8 cellular contexts compared by ENCODE assay signal in the genomic region with DNA sequence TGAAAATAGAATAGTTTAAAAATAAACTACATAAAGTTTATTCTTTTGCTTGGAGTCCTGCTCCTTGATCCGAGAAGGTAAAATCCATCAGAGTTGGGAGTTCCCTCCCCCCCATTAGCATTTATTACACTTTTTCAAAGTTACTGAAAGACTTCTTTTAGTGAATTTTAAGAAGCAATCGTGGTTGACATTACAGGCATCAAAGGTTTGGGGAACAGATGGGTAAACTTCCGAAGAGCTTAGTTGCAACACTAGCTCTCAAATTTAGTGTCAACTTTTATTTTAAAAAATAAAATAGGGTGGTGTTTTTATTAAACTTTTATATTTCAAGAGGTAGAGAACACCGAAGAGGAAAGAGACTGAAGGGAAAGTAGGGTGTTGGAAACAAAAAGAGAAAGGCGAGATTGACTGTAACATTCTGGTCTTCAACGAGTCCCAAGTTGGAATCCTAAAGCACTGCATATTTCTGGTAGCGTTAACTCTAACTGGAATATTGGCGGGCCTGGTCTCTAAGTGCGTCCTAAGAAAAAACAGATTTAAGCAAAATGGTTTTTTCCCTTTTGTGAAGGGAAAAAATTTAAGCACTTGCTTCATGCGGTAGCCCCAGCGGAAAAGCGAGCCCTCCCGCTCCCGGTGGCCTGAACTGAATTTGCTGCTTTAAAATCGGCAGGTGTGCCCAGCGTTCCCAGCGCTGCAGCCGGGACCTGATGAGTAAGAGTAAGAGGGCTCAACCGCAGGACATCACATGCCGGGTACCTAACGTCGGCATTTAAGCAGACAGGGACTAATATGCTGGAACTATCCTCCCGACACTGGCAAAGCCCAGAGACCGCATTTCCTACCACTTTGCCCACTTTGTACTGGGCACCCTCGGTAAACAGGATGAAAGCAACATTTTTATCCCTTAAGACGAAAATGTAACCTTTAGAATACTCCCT. TPM values are rescaled to one million over a fixed set of nuclear protein-coding genes. Genes with fewer than 3 reads are reported as not detected.
DNase-seq lines count a peak whose midpoint lies in the region; ATAC-seq and TF ChIP-seq lines count a peak whose summit lies in the region.

No MANE protein-coding gene starts in this region.

- peaks cover 21% of the 10 kb centered on the region for H3K4me1 Mint-ChIP-seq in HFFc6 (ENCODE audit: low read depth)
- peaks cover 26% of the 10 kb centered on the region for H3K4me1 Mint-ChIP-seq in activated naive CD8-positive, alpha-beta T cell treated with anti-CD3 and anti-CD28 coated beads, Interleukin-2, amount 10 ng/mL, durations not matched to agents 7 days and 5 days
- peaks cover 29% of the 10 kb centered on the region for H3K4me1 Mint-ChIP-seq in stimulated activated memory B cell treated with anti-CD40 and anti-IgM and Interleukin-4, amounts not matched to agents 10 μg/mL and 1 μg/mL and 100 μg/mL, for 72 hours

- DNase-seq in HFFc6 = no peak
- DNase-seq in activated naive CD8-positive, alpha-beta T cell treated with anti-CD3 and anti-CD28 coated beads, Interleukin-2, amount 10 ng/mL, durations not matched to agents 7 days and 5 days = no peak
- DNase-seq in NCI-H226 = no peak

- no peaks in the 10 kb centered on the region for H3K9me3 ChIP-seq in iPS-18c (ENCODE audit: control insufficient read depth, insufficient read depth, low read length)
- no peaks in the 10 kb centered on the region for H3K9me3 ChIP-seq in skeletal muscle satellite cell (replicated peaks; ENCODE audit: low read length)

- peaks cover 36% of the 10 kb centered on the region for H3K27me3 ChIP-seq in skeletal muscle satellite cell (ENCODE audit: control insufficient read depth, insufficient read depth, low read length)

- no peak for ATAC-seq in activated naive CD8-positive, alpha-beta T cell treated with anti-CD3 and anti-CD28 coated beads, Interleukin-2, amount 10 ng/mL, durations not matched to agents 7 days and 5 days (ENCODE audit: low read depth)
- ATAC-seq in GM19324 (IDR thresholded peaks at IDR 0.05; ENCODE audit: low FRiP score, unreplicated experiment) = no peak
- no peak for ATAC-seq in stimulated activated memory B cell treated with anti-CD40 and anti-IgM and Interleukin-4, amounts not matched to agents 10 μg/mL and 1 μg/mL and 100 μg/mL, for 72 hours
- ATAC-seq in HG03025 (IDR thresholded peaks at IDR 0.05; ENCODE audit: low FRiP score, unreplicated experiment) = no peak

- TF ChIP-seq CTCF in HFFc6 (IDR thresholded peaks at IDR 0.05) = no peak

- H3K9ac ChIP-seq in skeletal muscle satellite cell (ENCODE audit: low read depth, low read length) = peak overlapping the region; percentile 88

- no peaks in the 10 kb centered on the region for H3K9me3 Mint-ChIP-seq in HFFc6
- no peaks in the 10 kb centered on the region for H3K9me3 Mint-ChIP-seq in activated naive CD8-positive, alpha-beta T cell treated with anti-CD3 and anti-CD28 coated beads, Interleukin-2, amount 10 ng/mL, durations not matched to agents 7 days and 5 days
- no peaks in the 10 kb centered on the region for H3K9me3 Mint-ChIP-seq in stimulated activated memory B cell treated with anti-CD40 and anti-IgM and Interleukin-4, amounts not matched to agents 10 μg/mL and 1 μg/mL and 100 μg/mL, for 72 hours

- H3K4me2 ChIP-seq in skeletal muscle satellite cell (ENCODE audit: low read length) = peak overlapping the region; percentile 95

- H3K36me3 ChIP-seq in skeletal muscle satellite cell (ENCODE audit: insufficient read depth, low read length) = no peaks in the 10 kb centered on the region

- H3K4me3 ChIP-seq in iPS-18c (ENCODE audit: insufficient read depth, low read depth, low read length) (peak overlapping the region; percentile 69; the same call in 1 of the 2 replicates), skeletal muscle satellite cell (ENCODE audit: low read length) (peak overlapping the region; percentile 90)

- H3K27ac Mint-ChIP-seq in HFFc6 = no peak overlapping the region
- H3K27ac Mint-ChIP-seq in activated naive CD8-positive, alpha-beta T cell treated with anti-CD3 and anti-CD28 coated beads, Interleukin-2, amount 10 ng/mL, durations not matched to agents 7 days and 5 days = no peak overlapping the region
- H3K27ac Mint-ChIP-seq in stimulated activated memory B cell treated with anti-CD40 and anti-IgM and Interleukin-4, amounts not matched to agents 10 μg/mL and 1 μg/mL and 100 μg/mL, for 72 hours = no peak overlapping the region

- POLR2A ChIA-PET in activated naive CD8-positive, alpha-beta T cell treated with anti-CD3 and anti-CD28 coated beads, Interleukin-2, amount 10 ng/mL, durations not matched to agents 7 days and 5 days (lab: Charles Lee) = interaction anchor here (4.9 kb wide), 1 partner anchor 26 kb away, joined by 24 read pairs; no protein-coding TSS in a partner anchor

- H3K4me3 Mint-ChIP-seq in HFFc6 = peak overlapping the region; percentile 47
- peak overlapping the region; percentile 54 for H3K4me3 Mint-ChIP-seq in activated naive CD8-positive, alpha-beta T cell treated with anti-CD3 and anti-CD28 coated beads, Interleukin-2, amount 10 ng/mL, durations not matched to agents 7 days and 5 days
- no peak overlapping the region for H3K4me3 Mint-ChIP-seq in stimulated activated memory B cell treated with anti-CD40 and anti-IgM and Interleukin-4, amounts not matched to agents 10 μg/mL and 1 μg/mL and 100 μg/mL, for 72 hours

- peaks cover 11% of the 10 kb centered on the region for H3K27me3 Mint-ChIP-seq in HFFc6 (ENCODE audit: insufficient read depth)
- peaks cover 65% of the 10 kb centered on the region for H3K27me3 Mint-ChIP-seq in activated naive CD8-positive, alpha-beta T cell treated with anti-CD3 and anti-CD28 coated beads, Interleukin-2, amount 10 ng/mL, durations not matched to agents 7 days and 5 days
- peaks cover 67% of the 10 kb centered on the region for H3K27me3 Mint-ChIP-seq in stimulated activated memory B cell treated with anti-CD40 and anti-IgM and Interleukin-4, amounts not matched to agents 10 μg/mL and 1 μg/mL and 100 μg/mL, for 72 hours

- H3K36me3 Mint-ChIP-seq in HFFc6 (ENCODE audit: low read depth) = no peaks in the 10 kb centered on the region
- H3K36me3 Mint-ChIP-seq in activated naive CD8-positive, alpha-beta T cell treated with anti-CD3 and anti-CD28 coated beads, Interleukin-2, amount 10 ng/mL, durations not matched to agents 7 days and 5 days = no peaks in the 10 kb centered on the region
- no peaks in the 10 kb centered on the region for H3K36me3 Mint-ChIP-seq in stimulated activated memory B cell treated with anti-CD40 and anti-IgM and Interleukin-4, amounts not matched to agents 10 μg/mL and 1 μg/mL and 100 μg/mL, for 72 hours

- peaks cover 13% of the 10 kb centered on the region for H3K4me1 ChIP-seq in skeletal muscle satellite cell (ENCODE audit: control insufficient read depth, insufficient read depth, low read length)

RNA-seq across cellular contexts. Expression of a gene that starts 30.6 kb away (rescaled TPM):
- total RNA-seq in HFFc6 (2021; fragmentation: NEBNext Ultra II Directional; extraction: Animal tissue kit (Norgen Biotek cat#: 25700)) = 10 to 100 TPM in 4 of 6 experiments, 1 to 10 TPM in 2; 8.5 to 11.3 (median 10.4) TPM
- total RNA-seq in activated naive CD8-positive, alpha-beta T cell treated with anti-CD3 and anti-CD28 coated beads, Interleukin-2, amount 10 ng/mL, durations not matched to agents 7 days and 5 days = 1 to 10 TPM; 4.2 to 5.7 TPM
- total RNA-seq in skeletal muscle satellite cell (2012; rRNA removed) = 14.2 and 15.1 TPM in 2 replicates
